In the genomic region with DNA sequence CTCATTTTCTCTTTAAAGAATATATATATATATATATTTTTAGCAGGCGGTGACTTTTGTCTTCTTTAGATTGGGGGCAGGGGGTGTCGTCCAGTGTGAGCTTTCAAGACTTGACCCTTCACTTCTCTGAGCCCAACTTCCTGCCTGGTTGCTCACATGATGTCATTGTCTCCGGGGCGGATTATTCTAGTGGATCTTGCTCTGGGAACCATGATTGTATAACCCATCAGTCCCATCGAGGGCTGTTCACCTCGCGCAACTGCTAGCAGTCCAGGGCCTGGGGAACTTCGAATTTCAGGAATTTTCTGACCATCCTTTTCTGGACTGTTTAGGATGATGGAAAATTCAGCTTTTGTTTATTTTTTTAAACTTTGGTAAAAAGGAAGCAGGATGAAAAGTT, we compare ENCODE assay signal across 8 cellular contexts. TPM values are rescaled to one million over a fixed set of nuclear protein-coding genes. Genes with fewer than 3 reads are reported as not detected.
DNase-seq lines count a peak whose midpoint lies in the region; ATAC-seq, FAIRE-seq and TF ChIP-seq lines count a peak whose summit lies in the region.

No MANE protein-coding gene starts in this region.

- no peaks in the 10 kb centered on the region for H3K36me3 ChIP-seq in colonic mucosa

- no peaks in the 10 kb centered on the region for H3K9me3 ChIP-seq in colonic mucosa

- no peak for ATAC-seq in stimulated activated naive CD8-positive, alpha-beta T cell treated with anti-CD3 and anti-CD28 coated beads, Interleukin-15, Interleukin-2, amounts not matched to agents 100 U/mL and 50 U/mL, for 24 hours

- H3K27ac ChIP-seq in RWPE1 (peak overlapping the region; percentile 87), colonic mucosa (peak overlapping the region; percentile 79)

- POLR2A ChIA-PET in RWPE1 (lab: Yijun Ruan, JAX; ENCODE audit: low non-redundant PET): interaction anchor here (0.9 kb wide), 1 partner anchor 272 kb away, joined by 3 read pairs; no protein-coding TSS in a partner anchor

- intact Hi-C loops in colonic mucosa (cut with DNase I): no loop called here

- peak; percentile 64 for FAIRE-seq in GM19239 (lab: Jason Lieb, UNC)

- no peaks in the 10 kb centered on the region for H3K27me3 ChIP-seq in colonic mucosa

- H3K4me3 ChIP-seq in colonic mucosa: peak overlapping the region; percentile 88

- peaks cover 9% of the 10 kb centered on the region for H3K4me1 ChIP-seq in colonic mucosa

- peak overlapping the region; percentile 83 to 99 for H3K9ac ChIP-seq in colonic mucosa (ENCODE audit: low read depth in 2 of 2, low read length in 2 of 2)

- CTCF ChIA-PET in RWPE1 (lab: Yijun Ruan, JAX): no interaction called here

- DNase-seq in COLO668 (lab: John Stamatoyannopoulos, UW; ENCODE audit: unreplicated experiment) (peak; percentile 38), GM19239 (ENCODE audit: insufficient read length, low spot score) (peak; percentile 63), HK-2 (ENCODE audit: unreplicated experiment) (peak; percentile 62), RWPE1 (ENCODE audit: low spot score) (peak; percentile 73), colonic mucosa (peak; percentile 82), left kidney (ENCODE audit: low read depth, low spot score) (peak; percentile 93), superior temporal gyrus (ENCODE audit: extremely low spot score) (no peak)
- DNase-seq in stimulated activated naive CD8-positive, alpha-beta T cell treated with anti-CD3 and anti-CD28 coated beads, Interleukin-15, Interleukin-2, amounts not matched to agents 100 U/mL and 50 U/mL, for 24 hours: peak; percentile 55

- TF ChIP-seq CTCF in RWPE1 (conservative IDR thresholded peaks at IDR 0.05; ENCODE audit: low read depth) (no peak), colonic mucosa (IDR thresholded peaks at IDR 0.05) (no peak)

RNA-seq across cellular contexts. Expression of a gene that starts 1.0 kb away (rescaled TPM):
- total RNA-seq in colonic mucosa: 10 to 100 TPM; 73.8 to 84.4 TPM
